Comparison of ENCODE assay signal across 12 cellular contexts in the genomic region with DNA sequence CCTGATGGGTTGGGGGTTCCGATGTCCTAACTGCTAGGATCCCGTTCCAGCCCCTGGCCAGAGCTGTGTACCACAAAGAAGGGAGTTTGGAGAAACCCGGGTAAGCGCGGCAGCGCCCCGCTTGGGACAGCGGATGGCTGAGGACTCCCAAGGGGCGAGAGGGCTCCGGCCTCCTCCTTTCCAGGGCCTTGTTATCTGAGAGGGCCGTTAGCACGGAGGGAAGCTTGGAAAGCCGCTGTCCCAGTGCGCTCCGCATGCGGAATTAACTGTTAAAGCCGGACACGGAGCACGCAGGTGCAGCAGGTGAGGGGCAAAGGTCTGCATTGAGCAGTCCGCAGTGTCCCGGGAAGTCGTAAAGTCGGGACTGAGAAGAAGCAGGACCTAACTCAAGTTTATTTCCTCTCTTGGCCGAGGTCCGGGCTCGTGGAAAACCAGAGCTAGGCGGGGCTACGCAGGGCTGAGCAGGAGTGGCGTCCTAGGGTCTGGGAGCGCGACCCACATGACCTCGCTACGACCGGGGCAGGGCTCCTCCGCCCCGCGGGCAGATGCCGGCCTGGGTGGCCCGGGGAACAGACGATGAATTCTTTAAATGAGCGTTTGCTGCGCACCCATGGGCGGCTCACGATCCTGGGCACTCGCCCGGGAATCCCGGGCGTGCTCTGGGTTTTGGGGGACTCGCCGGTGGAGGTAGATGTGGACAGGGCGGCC. TPM values are rescaled to one million over a fixed set of nuclear protein-coding genes. Genes with fewer than 3 reads are reported as not detected.
DNase-seq lines count a peak whose midpoint lies in the region; ATAC-seq, FAIRE-seq and TF ChIP-seq lines count a peak whose summit lies in the region.
"Had no signal": no experiment of that assay in that cellular context is flagged by ENCODE, and none has a peak within 500 bp of the region (broad histone marks: within the 10 kb centered on the region; RNA-seq: fewer than 3 reads in every experiment).

No MANE protein-coding gene starts in this region.

- H4K5ac ChIP-seq in IMR-90 (ENCODE audit: low read depth, low read length) (no peak overlapping the region), H1 (ENCODE audit: insufficient read length, low read depth, low read length) (no peak overlapping the region)

- FAIRE-seq in H1 (lab: Jason Lieb, UNC) = no peak

- H3K14ac ChIP-seq in IMR-90 (replicated peaks; ENCODE audit: low read depth, low read length) = no peak overlapping the region
- no peak overlapping the region for H3K14ac ChIP-seq in H1 (ENCODE audit: insufficient read length)

- peaks cover 4% of the 10 kb centered on the region; the same call in 1 of the 2 replicates for H3K9me1 ChIP-seq in IMR-90 (ENCODE audit: insufficient read depth, low read length)

- H2BK20ac ChIP-seq in IMR-90 (ENCODE audit: low read depth, low read length) (no peak overlapping the region), H1 (ENCODE audit: low read length) (peak overlapping the region; percentile 93)

- peaks cover 82% of the 10 kb centered on the region for H3F3A ChIP-seq in neural progenitor cell (ENCODE audit: low read depth)

- peak overlapping the region in 6 of 7 donors; percentile 26 to 62 (median 48) for H3K4me3 Mint-ChIP-seq in CD8-positive, alpha-beta memory T cell
- peak overlapping the region; percentile 75 for H3K4me3 Mint-ChIP-seq in neural progenitor cell

- H4K8ac ChIP-seq in IMR-90 (ENCODE audit: low read depth in 2 of 2, low read length in 2 of 2) = no peak overlapping the region
- H4K8ac ChIP-seq in H1 (ENCODE audit: extremely low read depth, insufficient read depth, low read length) = no peak overlapping the region

- H4K91ac ChIP-seq in IMR-90 (ENCODE audit: insufficient read depth, low read depth, low read length) (no peak overlapping the region), H1 (replicated peaks; ENCODE audit: insufficient read length, low read length) (no peak overlapping the region)

- peaks cover 33% of the 10 kb centered on the region; the same call in 1 of the 2 replicates for H3K23me2 ChIP-seq in H1 (ENCODE audit: low read depth, low read length)

- H3K9ac ChIP-seq in IMR-90 (ENCODE audit: low read depth, low read length) = no peak overlapping the region
- no peak overlapping the region; a peak in 1 of 7 replicates for H3K9ac ChIP-seq in H1 (replicated peaks in 1 of 4; ENCODE audit: extremely low read depth in 1 of 4, low read depth in 3 of 4, low read length in 3 of 4)
- H3K9ac ChIP-seq in neural progenitor cell = no peak overlapping the region

- peaks cover 26 to 60% (median 36%) of the 10 kb centered on the region in 3 donors for H3K4me1 Mint-ChIP-seq in CD8-positive, alpha-beta memory T cell
- H3K4me1 Mint-ChIP-seq in neural progenitor cell = peaks cover 24% of the 10 kb centered on the region

- ATAC-seq in IMR-90 (ENCODE audit: low read depth) = no peak
- ATAC-seq: esophagus mucosa had no signal

- peaks cover 18% of the 10 kb centered on the region for H3K4me1 ChIP-seq in CD8-positive, alpha-beta memory T cell (ENCODE audit: insufficient read depth, low read length)
- H3K4me1 ChIP-seq in IMR-90 (ENCODE audit: control insufficient read depth, insufficient read depth, low read length) = no peaks in the 10 kb centered on the region; the same call in 1 of the 2 replicates
- peaks cover 26 to 53% (median 36%) of the 10 kb centered on the region in 4 experiments for H3K4me1 ChIP-seq in H1 (replicated peaks in 1 of 4; ENCODE audit: control insufficient read depth in 3 of 4, insufficient read depth in 4 of 4, low read length in 3 of 4)
- peaks cover 71% of the 10 kb centered on the region for H3K4me1 ChIP-seq in neural progenitor cell

- no peak for TF ChIP-seq CTCF in IMR-90 (conservative IDR thresholded peaks at IDR 0.05; ENCODE audit: low read depth, low read length)
- TF ChIP-seq CTCF in H1 (IDR thresholded peaks at IDR 0.05; ENCODE audit: control extremely low read depth in 1 of 3, insufficient read depth in 1 of 3, low read depth in 1 of 3, low read length in 3 of 3) = no peak; a peak in 1 of 4 replicates
- peak; percentile 26 for TF ChIP-seq CTCF in neural progenitor cell (IDR thresholded peaks at IDR 0.05)

- H2BK12ac ChIP-seq in H1 (ENCODE audit: low read depth, low read length) = peak overlapping the region; percentile 96; the same call in 1 of the 2 replicates

- no peaks in the 10 kb centered on the region for H3K9me3 ChIP-seq in CD8-positive, alpha-beta memory T cell (ENCODE audit: low read length)
- H3K9me3 ChIP-seq in IMR-90 (ENCODE audit: control insufficient read depth, insufficient read depth, low read length) (peaks cover 8% of the 10 kb centered on the region), H1 (ENCODE audit: insufficient read depth in 2 of 2, low read depth in 1 of 2, low read length in 1 of 2) (no peaks in the 10 kb centered on the region; a peak in 1 of 4 replicates), neural progenitor cell (ENCODE audit: low read depth) (no peaks in the 10 kb centered on the region)

- peak overlapping the region in 1 of 8 donors; percentile 56 for H3K27ac Mint-ChIP-seq in CD8-positive, alpha-beta memory T cell
- no peak overlapping the region for H3K27ac Mint-ChIP-seq in neural progenitor cell

- no peaks in the 10 kb centered on the region for H3K79me2 ChIP-seq in H1 (ENCODE audit: control insufficient read depth in 1 of 2, insufficient read depth in 2 of 2, low read length in 2 of 2)
- no peaks in the 10 kb centered on the region for H3K79me2 ChIP-seq in neural progenitor cell (ENCODE audit: low read depth)

- H3K27me3 ChIP-seq in CD8-positive, alpha-beta memory T cell (ENCODE audit: insufficient read depth, low read length, poor library complexity, severe bottlenecking) = peaks cover 73% of the 10 kb centered on the region
- peaks cover 87% of the 10 kb centered on the region for H3K27me3 ChIP-seq in IMR-90 (ENCODE audit: control insufficient read depth, insufficient read depth, low read length)
- peaks cover 40 to 75% (median 68%) of the 10 kb centered on the region in 4 experiments for H3K27me3 ChIP-seq in H1 (replicated peaks in 1 of 4; ENCODE audit: control insufficient read depth in 3 of 4, extremely low read depth in 1 of 4, insufficient read depth in 3 of 4, low read length in 3 of 4)
- peaks cover 100% of the 10 kb centered on the region for H3K27me3 ChIP-seq in neural progenitor cell

- POLR2A ChIA-PET in CD8-positive, alpha-beta memory T cell (lab: Charles Lee) = no interaction called here
- POLR2A ChIA-PET in IMR-90 (lab: Charles Lee; ENCODE audit: unreplicated experiment) (no interaction called here), H1 (lab: Charles Lee; ENCODE audit: partially characterized antibody) (interaction anchor here (1.2 to 4.0 kb wide), 5 partner anchors 10 to 65 kb away, joined by 5 to 26 read pairs (median 12); no protein-coding TSS in a partner anchor)

- WGBS in IMR-90 (ENCODE audit: extremely low coverage in 2 of 2, insufficient read length in 1 of 2), 2 experiments = 5% methylated on average over 30 of the region's 51 CpGs; no CpG with 5 or more reads in 1 of the 2 experiments
- 1% methylated on average over 51 of the region's 51 CpGs; no CpG with 5 or more reads in 1 of the 2 experiments for WGBS in H1 (ENCODE audit: extremely low coverage in 1 of 2, insufficient coverage in 1 of 2, insufficient read length in 1 of 2, insufficient replicate concordance in 2 of 2, low coverage in 1 of 2, low lambda C conversion rate in 2 of 2, missing lambda C conversion rate in 1 of 2), 2 experiments

- H3K4me3 ChIP-seq in CD8-positive, alpha-beta memory T cell (ENCODE audit: low read length) = no peak overlapping the region
- H3K4me3 ChIP-seq in IMR-90 (ENCODE audit: insufficient read depth, low read depth, low read length) (no peak overlapping the region), H1 (ENCODE audit: extremely low read depth in 1 of 4, insufficient read depth in 2 of 4, low read depth in 3 of 4, low read length in 4 of 4) (peak overlapping the region; percentile 31 to 66 (median 50); a peak in 7 of 8 replicates), neural progenitor cell (peak overlapping the region; percentile 29)
- H3K4me3 ChIP-seq: SK-N-MC had no signal

- H3K36me3 Mint-ChIP-seq in CD8-positive, alpha-beta memory T cell = no peaks in the 10 kb centered on the region
- H3K36me3 Mint-ChIP-seq in neural progenitor cell = no peaks in the 10 kb centered on the region

- BruUV-seq in IMR-90 (replicated peaks; lab: Mats Ljungman, UMichigan) = no TSS peak

- no peak overlapping the region for H3K56ac ChIP-seq in IMR-90 (ENCODE audit: extremely low read depth, insufficient read depth, low read length)
- H3K56ac ChIP-seq in H1 (replicated peaks; ENCODE audit: insufficient read length, low read depth, low read length) = no peak overlapping the region

- no peak overlapping the region for H3K27ac ChIP-seq in CD8-positive, alpha-beta memory T cell (ENCODE audit: low read depth, low read length)
- H3K27ac ChIP-seq in IMR-90 (ENCODE audit: insufficient read depth, low read length) = no peak overlapping the region
- H3K27ac ChIP-seq in H1 (ENCODE audit: low read depth, low read length) = no peak overlapping the region
- no peak overlapping the region for H3K27ac ChIP-seq in neural progenitor cell
- H3K27ac ChIP-seq: SK-N-MC had no signal

- H3K18ac ChIP-seq in IMR-90 (ENCODE audit: low read depth, low read length) (no peak overlapping the region), H1 (ENCODE audit: extremely low read depth, low read length) (peak overlapping the region; percentile 38; the same call in 1 of the 2 replicates)

- H3K79me1 ChIP-seq in IMR-90 (ENCODE audit: low read depth in 1 of 2, low read length in 2 of 2) (no peaks in the 10 kb centered on the region), H1 (ENCODE audit: low read depth, low read length) (no peaks in the 10 kb centered on the region)

- H3K4me2 ChIP-seq in IMR-90 (ENCODE audit: low read depth, low read length) = no peak overlapping the region; the same call in 1 of the 2 replicates
- peak overlapping the region; percentile 91 to 98 for H3K4me2 ChIP-seq in H1 (ENCODE audit: insufficient read depth in 1 of 2, low read depth in 2 of 2, low read length in 2 of 2)
- peak overlapping the region; percentile 70 for H3K4me2 ChIP-seq in neural progenitor cell

- TF ChIP-seq RAD21 in IMR-90 (IDR thresholded peaks at IDR 0.05; ENCODE audit: low read length) = no peak
- no peak for TF ChIP-seq RAD21 in H1 (IDR thresholded peaks at IDR 0.05 in 1 of 2, conservative IDR thresholded peaks at IDR 0.05 in 1 of 2; ENCODE audit: low read depth in 2 of 2, low read length in 2 of 2)

- H4K20me1 ChIP-seq in IMR-90 (ENCODE audit: insufficient read depth, low read length) (peaks cover 36% of the 10 kb centered on the region), H1 (replicated peaks in 1 of 2; ENCODE audit: control insufficient read depth in 1 of 2, insufficient read depth in 2 of 2, low read length in 2 of 2) (peaks cover 0 to 12% of the 10 kb centered on the region in 2 experiments), neural progenitor cell (ENCODE audit: low read depth) (peaks cover 92% of the 10 kb centered on the region)

- H3K4ac ChIP-seq in IMR-90 (ENCODE audit: low read depth, low read length) (no peak overlapping the region), H1 (replicated peaks; ENCODE audit: insufficient read length, low read depth, low read length) (no peak overlapping the region)

- H2AK9ac ChIP-seq in IMR-90 (replicated peaks; ENCODE audit: low read depth, low read length, poor library complexity) = no peak overlapping the region

- no peaks in the 10 kb centered on the region for H3K36me3 ChIP-seq in CD8-positive, alpha-beta memory T cell (ENCODE audit: insufficient read depth, low read length)
- H3K36me3 ChIP-seq in IMR-90 (ENCODE audit: control insufficient read depth, insufficient read depth, low read length) (no peaks in the 10 kb centered on the region), H1 (ENCODE audit: control insufficient read depth in 2 of 4, insufficient read depth in 4 of 4, low read length in 3 of 4) (no peaks in the 10 kb centered on the region; a peak in 1 of 8 replicates), neural progenitor cell (no peaks in the 10 kb centered on the region)

- H3K9me3 Mint-ChIP-seq in CD8-positive, alpha-beta memory T cell = no peaks in the 10 kb centered on the region
- no peaks in the 10 kb centered on the region for H3K9me3 Mint-ChIP-seq in neural progenitor cell

- CTCF ChIA-PET in CD8-positive, alpha-beta memory T cell (lab: Charles Lee) = no interaction called here
- CTCF ChIA-PET in IMR-90 (lab: Yijun Ruan, JAX) (interaction anchor here (0.6 to 0.7 kb wide), 2 partner anchors 27 to 31 kb away, joined by 3 read pairs; no protein-coding TSS in a partner anchor), H1 (lab: Charles Lee; ENCODE audit: partially characterized antibody) (interaction anchor here (0.8 to 6.9 kb wide), 8 partner anchors 9 to 870 kb away, joined by 3 to 65 read pairs (median 4); no protein-coding TSS in a partner anchor)

- dilution Hi-C loops in IMR-90 (cut with HindIII; ENCODE audit: low sequenced_read_pairs, unreplicated experiment) = no loop called here

- TF ChIP-seq POLR2A in IMR-90 (IDR thresholded peaks at IDR 0.05; ENCODE audit: low read depth, low read length) = no peak
- no peak for TF ChIP-seq POLR2A in H1 (IDR thresholded peaks at IDR 0.05; ENCODE audit: control extremely low read depth in 1 of 2, low read depth in 2 of 2, low read length in 2 of 2)

- in situ Hi-C loops in IMR-90 (cut with MboI; ENCODE audit: low sequenced_read_pairs) = no loop called here

- no peak overlapping the region for H2AK5ac ChIP-seq in IMR-90 (ENCODE audit: low read depth, low read length)
- no peak overlapping the region for H2AK5ac ChIP-seq in H1 (ENCODE audit: low read depth, low read length)

- no peak overlapping the region for H2BK15ac ChIP-seq in IMR-90 (ENCODE audit: low read depth, low read length)
- peak overlapping the region; percentile 4; the same call in 1 of the 2 replicates for H2BK15ac ChIP-seq in H1 (ENCODE audit: low read length)

- intact Hi-C loops in IMR-90 (cut with micrococcal nuclease) = no loop called here

- H3K27me3 Mint-ChIP-seq in CD8-positive, alpha-beta memory T cell = peaks cover 73 to 88% of the 10 kb centered on the region in 2 donors
- peaks cover 93% of the 10 kb centered on the region for H3K27me3 Mint-ChIP-seq in neural progenitor cell (ENCODE audit: insufficient read depth, low read depth)

- H2BK120ac ChIP-seq in IMR-90 (ENCODE audit: low read depth, low read length) (no peak overlapping the region), H1 (replicated peaks; ENCODE audit: low read depth, low read length) (no peak overlapping the region)

- H2AFZ ChIP-seq in IMR-90 (replicated peaks; ENCODE audit: low read length, poor library complexity) (peak overlapping the region; percentile 12), H1 (ENCODE audit: low read length) (0 out of 2 replicates have a peak overlapping the region, but pooled peaks have one; percentile 55), neural progenitor cell (replicated peaks) (no peak overlapping the region)

- no peak overlapping the region for H2BK5ac ChIP-seq in IMR-90 (ENCODE audit: low read depth, low read length, poor library complexity, severe bottlenecking)
- no peak overlapping the region; the same call in 1 of the 2 replicates for H2BK5ac ChIP-seq in H1 (ENCODE audit: low read depth, low read length)

- TF ChIP-seq EP300 in H1 (IDR thresholded peaks at IDR 0.05; ENCODE audit: borderline replicate concordance in 1 of 2, low read depth in 2 of 2, low read length in 2 of 2) = no peak

- no peak overlapping the region for H3K23ac ChIP-seq in IMR-90 (ENCODE audit: low read depth, low read length)
- H3K23ac ChIP-seq in H1 (ENCODE audit: insufficient read length) = no peak overlapping the region

- DNase-seq in CD8-positive, alpha-beta memory T cell = no peak
- DNase-seq in IMR-90 = no peak
- DNase-seq in H1 (ENCODE audit: low read depth in 1 of 2, low spot score in 2 of 2) = peak in 1 of 2 experiments; percentile 84
- peak; percentile 87 for DNase-seq in neural progenitor cell (ENCODE audit: low spot score)
- no peak for DNase-seq in SIG-M5 (lab: John Stamatoyannopoulos, UW)
- DNase-seq in RKO (ENCODE audit: low spot score) = no peak
- no peak for DNase-seq in stimulated activated CD4-positive, alpha-beta T cell treated with anti-CD3 and anti-CD28 coated beads, Interleukin-12 subunit alpha, Interleukin-12 subunit beta, amount 100 ng/mL, for 4 hours
- DNase-seq in NCI-H2107 (lab: John Stamatoyannopoulos, UW) = no peak
- DNase-seq: activated naive CD4-positive, alpha-beta T cell; NCI-H187 treated with DMSO at 0.1 percent for 48 hours had no signal

RNA-seq across cellular contexts. Expression of a gene that starts 4.5 kb away (rescaled TPM):
- total RNA-seq in CD8-positive, alpha-beta memory T cell = not detected
- polyA plus RNA-seq in CD8-positive, alpha-beta memory T cell = 0.08 TPM
- total RNA-seq in IMR-90 (2012; rRNA removed) = 0.18 and 0.28 TPM in 2 replicates
- polyA plus RNA-seq in IMR-90 (2012; rRNA removed) = 0.03 and 0.05 TPM in 2 replicates
- 0.03 and 0.07 TPM in 2 replicates for polyA plus RNA-seq in IMR-90 (2012; cell fraction: cytosol; rRNA removed)
- polyA plus RNA-seq in IMR-90 (2012; cell fraction: nucleus; rRNA removed; ENCODE audit: low replicate concordance) = 0.07 and 0.15 TPM in 2 replicates
- total RNA-seq in H1 (2021; fragmentation: NEBNext Ultra II Directional; extraction: Animal tissue kit (Norgen Biotek cat#: 25700)) = 4.9 and 5.7 TPM in 2 replicates
- polyA plus RNA-seq in H1 (2011; rRNA removed) = 0.80 and 0.85 TPM in 2 replicates
- 1.6 TPM for polyA plus RNA-seq in H1 (2011; cell fraction: cytosol; rRNA removed)
- 3.3 TPM for polyA plus RNA-seq in H1 (2011; cell fraction: nucleus; rRNA removed)
- 1.7 to 3.9 TPM (median 2.8 TPM) in 4 replicates for polyA plus RNA-seq in H1 (2012, experiment 1 of 2)
- polyA plus RNA-seq in H1 (2012, experiment 2 of 2) = 1.1 TPM
- 1.1 TPM for polyA plus RNA-seq in H1 (2013, experiment 1 of 2)
- polyA plus RNA-seq in H1 (2013, experiment 2 of 2) = 0.96 TPM
- polyA minus RNA-seq in H1 (2011; rRNA and poly(A)+ RNA removed) = 2.1 and 3.0 TPM in 2 replicates
- polyA minus RNA-seq in H1 (2011; cell fraction: cytosol; rRNA and poly(A)+ RNA removed) = 2.3 TPM
- polyA minus RNA-seq in H1 (2011; cell fraction: nucleus; rRNA and poly(A)+ RNA removed) = 3.0 TPM
- 0.06 TPM in 1 of 2 replicates, not detected in the other for total RNA-seq in neural progenitor cell (ENCODE audit: low replicate concordance)

Comparison
In these comparisons a context has a peak if more than half of its experiments do, and no peak if none do; other contexts are left out.
1. H3K4me3 ChIP-seq: peak in H1 (4 of 4) and neural progenitor cell (single experiment); none in CD8-positive, alpha-beta memory T cell (single experiment) and IMR-90 (single experiment).